In genomic region chr15:90145761-90146160, GRCh38 we compare ENCODE assay signal across 23 cellular contexts.
"Had no signal": no experiment of that assay in that cellular context is flagged by ENCODE, and none has a peak within 500 bp of the region (broad histone marks: within the 10 kb centered on the region; RNA-seq: fewer than 3 reads in every experiment).

No MANE protein-coding gene starts in this region.

- DNase-seq: activated CD4-positive, alpha-beta memory T cell treated with anti-CD3 and anti-CD28 coated beads for 36 hours; activated CD4-positive, alpha-beta T cell treated with anti-CD3 and anti-CD28 coated beads for 4 hours; activated CD8-positive, alpha-beta memory T cell treated with anti-CD3 and anti-CD28 coated beads, Interleukin-2, amount 50 U/mL, for 4 hours; activated effector memory CD4-positive, alpha-beta T cell treated with anti-CD3 and anti-CD28 coated beads, Interleukin-2, amount 50 U/mL, for 16 hours; activated naive CD4-positive, alpha-beta T cell treated with anti-CD3 and anti-CD28 coated beads for 36 hours; activated T-cell treated with anti-CD3 and anti-CD28 coated beads, Interleukin-2, amount 50 U/mL, for 1 hour; dermis blood vessel endothelial cell; effector CD4-positive, alpha-beta T cell; esophagus squamous epithelium; foreskin melanocyte; left lung; mucosa of descending colon; stimulated activated naive CD8-positive, alpha-beta T cell treated with anti-CD3 and anti-CD28 coated beads, Interleukin-15, Interleukin-2, amounts not matched to agents 100 U/mL and 50 U/mL, for 24 hours; testis; uterus had no signal

- H3K27ac ChIP-seq: epithelial cell of prostate, esophagus squamous epithelium, left lung, neutrophil, ovary, right atrium auricular region, testis, uterus had no signal

- H3K4me1 ChIP-seq: testis, uterus had no signal

- H3K9me3 ChIP-seq: esophagus squamous epithelium, left lung, mucosa of descending colon, neutrophil, ovary, right atrium auricular region, testis, uterus had no signal

- H3K36me3 ChIP-seq: esophagus squamous epithelium, left lung, neutrophil, ovary, right atrium auricular region, uterus had no signal

- ATAC-seq: left lung; mucosa of descending colon; stimulated activated naive CD8-positive, alpha-beta T cell treated with anti-CD3 and anti-CD28 coated beads, Interleukin-15, Interleukin-2, amounts not matched to agents 100 U/mL and 50 U/mL, for 24 hours had no signal

- H3K4me3 Mint-ChIP-seq: activated CD4-positive, alpha-beta memory T cell treated with anti-CD3 and anti-CD28 coated beads for 36 hours; activated naive CD4-positive, alpha-beta T cell treated with anti-CD3 and anti-CD28 coated beads for 36 hours; activated T-helper 1 cell treated with anti-CD3 and anti-CD28 coated beads, Interleukin-12 subunit alpha, Interleukin-12 subunit beta, Interleukin-2, Interleukin-4 antibody, amounts not matched to agents 30 ng/mL and 10 ng/mL and 1 ng/mL, durations not matched to agents 14 hours and 24 hours and 36 hours; central memory CD8-positive, alpha-beta T cell; nephron; type B pancreatic cell had no signal

- H3K4me3 ChIP-seq: esophagus squamous epithelium, left lung, mucosa of descending colon, ovary, right atrium auricular region, testis, uterus had no signal

- H3K9me3 Mint-ChIP-seq: activated CD4-positive, alpha-beta memory T cell treated with anti-CD3 and anti-CD28 coated beads for 36 hours; activated naive CD4-positive, alpha-beta T cell treated with anti-CD3 and anti-CD28 coated beads for 36 hours; activated T-helper 1 cell treated with anti-CD3 and anti-CD28 coated beads, Interleukin-12 subunit alpha, Interleukin-12 subunit beta, Interleukin-2, Interleukin-4 antibody, amounts not matched to agents 30 ng/mL and 10 ng/mL and 1 ng/mL, durations not matched to agents 14 hours and 24 hours and 36 hours; central memory CD8-positive, alpha-beta T cell; nephron; type B pancreatic cell had no signal

- H3K27me3 Mint-ChIP-seq: activated CD4-positive, alpha-beta memory T cell treated with anti-CD3 and anti-CD28 coated beads for 36 hours; central memory CD8-positive, alpha-beta T cell; type B pancreatic cell had no signal

- H3K27ac Mint-ChIP-seq: activated CD4-positive, alpha-beta memory T cell treated with anti-CD3 and anti-CD28 coated beads for 36 hours; activated naive CD4-positive, alpha-beta T cell treated with anti-CD3 and anti-CD28 coated beads for 36 hours; activated T-helper 1 cell treated with anti-CD3 and anti-CD28 coated beads, Interleukin-12 subunit alpha, Interleukin-12 subunit beta, Interleukin-2, Interleukin-4 antibody, amounts not matched to agents 30 ng/mL and 10 ng/mL and 1 ng/mL, durations not matched to agents 14 hours and 24 hours and 36 hours had no signal

- H3K27me3 ChIP-seq: esophagus squamous epithelium, left lung, neutrophil, ovary, right atrium auricular region, testis, uterus had no signal

- H3K36me3 Mint-ChIP-seq: activated CD4-positive, alpha-beta memory T cell treated with anti-CD3 and anti-CD28 coated beads for 36 hours; type B pancreatic cell had no signal
